Comparison of ENCODE assay signal across 1 cellular context in the genomic region with DNA sequence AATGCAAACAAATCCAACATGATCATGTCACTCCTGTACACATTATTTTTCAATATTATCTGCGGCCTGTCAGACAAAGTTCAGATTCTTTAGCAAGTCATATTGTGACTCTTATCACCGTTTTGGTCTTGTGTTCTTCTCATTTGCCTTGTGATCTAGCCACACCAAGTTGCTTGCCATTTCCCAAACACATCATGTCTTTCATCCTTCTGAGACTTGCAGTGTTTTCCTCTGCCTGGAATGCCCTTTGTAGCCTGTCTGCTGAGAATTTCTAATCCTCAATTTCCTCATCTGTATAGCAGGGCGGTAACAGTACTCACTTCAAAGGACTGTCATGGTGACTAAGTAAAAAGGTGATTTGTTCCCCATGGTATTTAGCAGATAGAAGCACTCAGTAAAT.
TF ChIP-seq lines count a peak whose summit lies in the region.

No MANE protein-coding gene starts in this region.

TF ChIP-seq in WTC11, 78 proteins besides CTCF, POLR2A, EP300 and RAD21 (continued from another document):
- TF ChIP-seq, protein P1, sequence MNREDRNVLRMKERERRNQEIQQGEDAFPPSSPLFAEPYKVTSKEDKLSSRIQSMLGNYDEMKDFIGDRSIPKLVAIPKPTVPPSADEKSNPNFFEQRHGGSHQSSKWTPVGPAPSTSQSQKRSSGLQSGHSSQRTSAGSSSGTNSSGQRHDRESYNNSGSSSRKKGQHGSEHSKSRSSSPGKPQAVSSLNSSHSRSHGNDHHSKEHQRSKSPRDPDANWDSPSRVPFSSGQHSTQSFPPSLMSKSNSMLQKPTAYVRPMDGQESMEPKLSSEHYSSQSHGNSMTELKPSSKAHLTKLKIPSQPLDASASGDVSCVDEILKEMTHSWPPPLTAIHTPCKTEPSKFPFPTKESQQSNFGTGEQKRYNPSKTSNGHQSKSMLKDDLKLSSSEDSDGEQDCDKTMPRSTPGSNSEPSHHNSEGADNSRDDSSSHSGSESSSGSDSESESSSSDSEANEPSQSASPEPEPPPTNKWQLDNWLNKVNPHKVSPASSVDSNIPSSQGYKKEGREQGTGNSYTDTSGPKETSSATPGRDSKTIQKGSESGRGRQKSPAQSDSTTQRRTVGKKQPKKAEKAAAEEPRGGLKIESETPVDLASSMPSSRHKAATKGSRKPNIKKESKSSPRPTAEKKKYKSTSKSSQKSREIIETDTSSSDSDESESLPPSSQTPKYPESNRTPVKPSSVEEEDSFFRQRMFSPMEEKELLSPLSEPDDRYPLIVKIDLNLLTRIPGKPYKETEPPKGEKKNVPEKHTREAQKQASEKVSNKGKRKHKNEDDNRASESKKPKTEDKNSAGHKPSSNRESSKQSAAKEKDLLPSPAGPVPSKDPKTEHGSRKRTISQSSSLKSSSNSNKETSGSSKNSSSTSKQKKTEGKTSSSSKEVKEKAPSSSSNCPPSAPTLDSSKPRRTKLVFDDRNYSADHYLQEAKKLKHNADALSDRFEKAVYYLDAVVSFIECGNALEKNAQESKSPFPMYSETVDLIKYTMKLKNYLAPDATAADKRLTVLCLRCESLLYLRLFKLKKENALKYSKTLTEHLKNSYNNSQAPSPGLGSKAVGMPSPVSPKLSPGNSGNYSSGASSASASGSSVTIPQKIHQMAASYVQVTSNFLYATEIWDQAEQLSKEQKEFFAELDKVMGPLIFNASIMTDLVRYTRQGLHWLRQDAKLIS (CRISPR knock-in tag; IDR thresholded peaks at IDR 0.05; ENCODE audit: borderline replicate concordance): no peak
- TF ChIP-seq, protein P2, sequence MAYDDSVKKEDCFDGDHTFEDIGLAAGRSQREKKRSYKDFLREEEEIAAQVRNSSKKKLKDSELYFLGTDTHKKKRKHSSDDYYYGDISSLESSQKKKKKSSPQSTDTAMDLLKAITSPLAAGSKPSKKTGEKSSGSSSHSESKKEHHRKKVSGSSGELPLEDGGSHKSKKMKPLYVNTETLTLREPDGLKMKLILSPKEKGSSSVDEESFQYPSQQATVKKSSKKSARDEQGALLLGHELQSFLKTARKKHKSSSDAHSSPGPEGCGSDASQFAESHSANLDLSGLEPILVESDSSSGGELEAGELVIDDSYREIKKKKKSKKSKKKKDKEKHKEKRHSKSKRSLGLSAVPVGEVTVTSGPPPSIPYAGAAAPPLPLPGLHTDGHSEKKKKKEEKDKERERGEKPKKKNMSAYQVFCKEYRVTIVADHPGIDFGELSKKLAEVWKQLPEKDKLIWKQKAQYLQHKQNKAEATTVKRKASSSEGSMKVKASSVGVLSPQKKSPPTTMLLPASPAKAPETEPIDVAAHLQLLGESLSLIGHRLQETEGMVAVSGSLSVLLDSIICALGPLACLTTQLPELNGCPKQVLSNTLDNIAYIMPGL (CRISPR knock-in tag; IDR thresholded peaks at IDR 0.05): no peak
- no peak for TF ChIP-seq OVOL2 (CRISPR knock-in tag; IDR thresholded peaks at IDR 0.05; ENCODE audit: borderline replicate concordance)
- TF ChIP-seq, protein P3, sequence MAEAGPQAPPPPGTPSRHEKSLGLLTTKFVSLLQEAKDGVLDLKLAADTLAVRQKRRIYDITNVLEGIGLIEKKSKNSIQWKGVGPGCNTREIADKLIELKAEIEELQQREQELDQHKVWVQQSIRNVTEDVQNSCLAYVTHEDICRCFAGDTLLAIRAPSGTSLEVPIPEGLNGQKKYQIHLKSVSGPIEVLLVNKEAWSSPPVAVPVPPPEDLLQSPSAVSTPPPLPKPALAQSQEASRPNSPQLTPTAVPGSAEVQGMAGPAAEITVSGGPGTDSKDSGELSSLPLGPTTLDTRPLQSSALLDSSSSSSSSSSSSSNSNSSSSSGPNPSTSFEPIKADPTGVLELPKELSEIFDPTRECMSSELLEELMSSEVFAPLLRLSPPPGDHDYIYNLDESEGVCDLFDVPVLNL (CRISPR knock-in tag; IDR thresholded peaks at IDR 0.05; ENCODE audit: borderline replicate concordance, low read depth): no peak
- TF ChIP-seq KAT7 (CRISPR knock-in tag; IDR thresholded peaks at IDR 0.05; ENCODE audit: borderline replicate concordance): no peak
- TF ChIP-seq, protein P4, sequence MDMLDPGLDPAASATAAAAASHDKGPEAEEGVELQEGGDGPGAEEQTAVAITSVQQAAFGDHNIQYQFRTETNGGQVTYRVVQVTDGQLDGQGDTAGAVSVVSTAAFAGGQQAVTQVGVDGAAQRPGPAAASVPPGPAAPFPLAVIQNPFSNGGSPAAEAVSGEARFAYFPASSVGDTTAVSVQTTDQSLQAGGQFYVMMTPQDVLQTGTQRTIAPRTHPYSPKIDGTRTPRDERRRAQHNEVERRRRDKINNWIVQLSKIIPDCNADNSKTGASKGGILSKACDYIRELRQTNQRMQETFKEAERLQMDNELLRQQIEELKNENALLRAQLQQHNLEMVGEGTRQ (CRISPR knock-in tag; IDR thresholded peaks at IDR 0.05): no peak
- no peak for TF ChIP-seq ELF4 (CRISPR knock-in tag; IDR thresholded peaks at IDR 0.05; ENCODE audit: low read depth)
- TF ChIP-seq, protein P5, sequence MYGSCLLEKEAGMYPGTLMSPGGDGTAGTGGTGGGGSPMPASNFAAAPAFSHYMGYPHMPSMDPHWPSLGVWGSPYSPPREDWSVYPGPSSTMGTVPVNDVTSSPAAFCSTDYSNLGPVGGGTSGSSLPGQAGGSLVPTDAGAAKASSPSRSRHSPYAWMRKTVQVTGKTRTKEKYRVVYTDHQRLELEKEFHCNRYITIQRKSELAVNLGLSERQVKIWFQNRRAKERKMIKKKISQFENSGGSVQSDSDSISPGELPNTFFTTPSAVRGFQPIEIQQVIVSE (CRISPR knock-in tag; IDR thresholded peaks at IDR 0.05; ENCODE audit: borderline replicate concordance): no peak
TF ChIP-seq in WTC11: peak in this region for 0.
